1 cellular context compared by ENCODE assay signal in the genomic region with DNA sequence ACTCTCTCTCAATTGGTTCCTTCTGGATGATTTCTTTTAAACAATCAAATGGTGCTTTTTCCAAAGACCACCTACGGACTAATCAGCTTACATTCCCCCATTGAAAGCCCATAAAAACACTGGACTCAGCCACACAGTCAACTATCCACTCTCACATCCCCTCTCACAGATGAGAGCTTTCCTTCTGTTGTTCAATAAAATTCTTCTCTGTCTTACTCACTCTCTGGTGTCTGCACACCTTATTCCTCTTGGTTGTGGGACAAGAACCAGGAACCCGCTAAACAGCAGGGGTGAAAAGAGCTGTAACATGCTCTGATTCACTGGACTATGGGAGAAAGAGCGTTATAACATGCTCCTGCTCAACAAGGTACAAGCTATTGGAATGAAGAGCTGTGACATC.
TF ChIP-seq lines count a peak whose summit lies in the region.

No MANE protein-coding gene starts in this region.

TF ChIP-seq in GM23338, 12 proteins besides CTCF, POLR2A, EP300 and RAD21 (continued from another document):
- TF ChIP-seq ZNF462 (CRISPR knock-in tag; IDR thresholded peaks at IDR 0.05), result no peak
- no peak for TF ChIP-seq EZH2phosphoT487 (IDR thresholded peaks at IDR 0.05; ENCODE audit: unreplicated experiment)
- no peak for TF ChIP-seq NANOG (IDR thresholded peaks at IDR 0.05; ENCODE audit: borderline replicate concordance)
- TF ChIP-seq EZH2 (IDR thresholded peaks at IDR 0.05; ENCODE audit: low read depth, unreplicated experiment), result no peak
- TF ChIP-seq CREB1 (CRISPR knock-in tag; IDR thresholded peaks at IDR 0.05; ENCODE audit: low read depth), result no peak
- no peak for TF ChIP-seq ZNF114 (CRISPR knock-in tag; IDR thresholded peaks at IDR 0.05)
- no peak for TF ChIP-seq JUNB (IDR thresholded peaks at IDR 0.05; ENCODE audit: unreplicated experiment)
- TF ChIP-seq, protein P1, sequence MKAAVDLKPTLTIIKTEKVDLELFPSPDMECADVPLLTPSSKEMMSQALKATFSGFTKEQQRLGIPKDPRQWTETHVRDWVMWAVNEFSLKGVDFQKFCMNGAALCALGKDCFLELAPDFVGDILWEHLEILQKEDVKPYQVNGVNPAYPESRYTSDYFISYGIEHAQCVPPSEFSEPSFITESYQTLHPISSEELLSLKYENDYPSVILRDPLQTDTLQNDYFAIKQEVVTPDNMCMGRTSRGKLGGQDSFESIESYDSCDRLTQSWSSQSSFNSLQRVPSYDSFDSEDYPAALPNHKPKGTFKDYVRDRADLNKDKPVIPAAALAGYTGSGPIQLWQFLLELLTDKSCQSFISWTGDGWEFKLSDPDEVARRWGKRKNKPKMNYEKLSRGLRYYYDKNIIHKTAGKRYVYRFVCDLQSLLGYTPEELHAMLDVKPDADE (IDR thresholded peaks at IDR 0.05), result no peak
